9 cellular contexts compared by ENCODE assay signal in genomic region chr1:31633117-31633516, GRCh38. TPM values are rescaled to one million over a fixed set of nuclear protein-coding genes. Genes with fewer than 3 reads are reported as not detected.
DNase-seq lines count a peak whose midpoint lies in the region; ATAC-seq, FAIRE-seq and TF ChIP-seq lines count a peak whose summit lies in the region.
"Had no signal": no experiment of that assay in that cellular context is flagged by ENCODE, and none has a peak within 500 bp of the region (broad histone marks: within the 10 kb centered on the region; RNA-seq: fewer than 3 reads in every experiment).

No MANE protein-coding gene starts in this region.

- H3K27ac ChIP-seq in endothelial cell of umbilical vein (ENCODE audit: insufficient read depth, low read depth, low read length) = no peak overlapping the region
- H3K27ac ChIP-seq: SK-N-MC had no signal

- no peaks in the 10 kb centered on the region for H3K9me3 ChIP-seq in endothelial cell of umbilical vein (replicated peaks; ENCODE audit: control insufficient read depth, insufficient read depth, low read length)

- peaks cover 27% of the 10 kb centered on the region for H3K79me2 ChIP-seq in endothelial cell of umbilical vein (ENCODE audit: control insufficient read depth, insufficient read depth, low read length)

- no peaks in the 10 kb centered on the region for H4K20me1 ChIP-seq in endothelial cell of umbilical vein (replicated peaks; ENCODE audit: control insufficient read depth, extremely low read depth, insufficient read depth, low read length)

- peak; percentile 53 to 61 for TF ChIP-seq CTCF in endothelial cell of umbilical vein (IDR thresholded peaks at IDR 0.05; ENCODE audit: extremely low read depth in 1 of 2, insufficient read depth in 1 of 2, low read depth in 1 of 2, low read length in 2 of 2)

- peaks cover 13 to 40% of the 10 kb centered on the region in 2 experiments for H3K36me3 ChIP-seq in endothelial cell of umbilical vein (ENCODE audit: control insufficient read depth in 2 of 2, extremely low read depth in 1 of 2, insufficient read depth in 2 of 2, low read length in 2 of 2)

- intact Hi-C loops in endothelial cell of umbilical vein (cut with micrococcal nuclease) = no loop called here

- peak; percentile 66 for FAIRE-seq in endothelial cell of umbilical vein (lab: Jason Lieb, UNC)

- H3K4me1 ChIP-seq in endothelial cell of umbilical vein (ENCODE audit: control insufficient read depth, extremely low read depth, insufficient read depth, low read length) = no peaks in the 10 kb centered on the region

- H3K9me1 ChIP-seq in endothelial cell of umbilical vein (replicated peaks; ENCODE audit: control insufficient read depth, extremely low read depth, insufficient read depth, low read length) = no peaks in the 10 kb centered on the region

- DNase-seq in activated CD4-positive, alpha-beta T cell treated with anti-CD3 and anti-CD28 coated beads for 48 hours = peak; percentile 61
- DNase-seq in activated CD4-positive, alpha-beta T cell treated with anti-CD3 and anti-CD28 coated beads for 1 hour = no peak
- peak; percentile 10 for DNase-seq in NCI-H69 (lab: John Stamatoyannopoulos, UW)
- DNase-seq in endothelial cell of umbilical vein (ENCODE audit: low read depth, low spot score) = no peak
- DNase-seq in stimulated activated CD4-positive, alpha-beta T cell treated with anti-CD3 and anti-CD28 coated beads, Interleukin-4, amount 100 ng/mL, for 24 hours = peak; percentile 36

- POLR2A ChIA-PET in endothelial cell of umbilical vein (lab: Charles Lee) = interaction anchor here (0.7 to 1.2 kb wide), 2 partner anchors 12 to 26 kb away, joined by 4 read pairs; partner anchors contain the start of gene PEF1

- H3K9ac ChIP-seq in endothelial cell of umbilical vein (replicated peaks; ENCODE audit: extremely low read depth, insufficient read depth, low read length) = no peak overlapping the region

- H3K27me3 ChIP-seq in endothelial cell of umbilical vein (ENCODE audit: control insufficient read depth in 2 of 2, insufficient read depth in 2 of 2, low read length in 2 of 2) = no peaks in the 10 kb centered on the region

- H3K4me3 ChIP-seq in endothelial cell of umbilical vein (replicated peaks in 1 of 3; ENCODE audit: insufficient read depth in 1 of 3, low read depth in 1 of 3, low read length in 3 of 3) = no peak overlapping the region
- H3K4me3 ChIP-seq: SK-N-MC had no signal

- CTCF ChIA-PET in endothelial cell of umbilical vein (lab: Charles Lee) = interaction anchor here (0.8 to 2.4 kb wide), 9 partner anchors 11 to 84 kb away, joined by 3 to 13 read pairs (median 4); partner anchors contain the start of gene PEF1

- BruUV-seq in endothelial cell of umbilical vein (replicated peaks; lab: Mats Ljungman, UMichigan) = no TSS peak

- H2AFZ ChIP-seq in endothelial cell of umbilical vein (ENCODE audit: low read depth, low read length) = no peak overlapping the region

- no peak for ATAC-seq in GM18517 (IDR thresholded peaks at IDR 0.05; ENCODE audit: unreplicated experiment)
- ATAC-seq in HG03354 (IDR thresholded peaks at IDR 0.05; ENCODE audit: poor library complexity, severe bottlenecking, unreplicated experiment) = no peak
- no peak for ATAC-seq in HG02938 (IDR thresholded peaks at IDR 0.05; ENCODE audit: unreplicated experiment)

- dilution Hi-C loops in endothelial cell of umbilical vein (cut with MboI; ENCODE audit: extremely low pct_ligation_motif_present, low sequenced_read_pairs) = no loop called here

- TF ChIP-seq POLR2A in endothelial cell of umbilical vein (IDR thresholded peaks at IDR 0.05; ENCODE audit: low read depth, low read length) = no peak

- no peak overlapping the region for H3K4me2 ChIP-seq in endothelial cell of umbilical vein (ENCODE audit: insufficient read depth, low read length)

TF ChIP-seq in endothelial cell of umbilical vein, 7 proteins besides CTCF, POLR2A, EP300 and RAD21:
- TF ChIP-seq MAX (IDR thresholded peaks at IDR 0.05; ENCODE audit: insufficient read depth, insufficient read length) (no peak), GATA2 (IDR thresholded peaks at IDR 0.05; ENCODE audit: insufficient read depth, insufficient read length, low read depth, low read length) (no peak), FOS (IDR thresholded peaks at IDR 0.05; ENCODE audit: borderline replicate concordance, insufficient read depth, low read length) (no peak), EZH2 (IDR thresholded peaks at IDR 0.05; ENCODE audit: borderline replicate concordance, low read depth, low read length, severe bottlenecking) (no peak), MYC (IDR thresholded peaks at IDR 0.05; ENCODE audit: low read depth, low read length) (no peak), JUN (IDR thresholded peaks at IDR 0.05; ENCODE audit: borderline replicate concordance, insufficient read depth, insufficient read length, low read depth) (no peak), POLR2AphosphoS5 (IDR thresholded peaks at IDR 0.05; ENCODE audit: insufficient read depth, low read depth, low read length) (no peak)

RNA-seq across cellular contexts. Expression of gene PEF1, which starts 11.6 kb away (rescaled TPM):
- 66.5 and 73.3 TPM in 2 replicates for total RNA-seq in endothelial cell of umbilical vein
- 149 and 161 TPM in 2 replicates for polyA plus RNA-seq in endothelial cell of umbilical vein
- 110 and 120 TPM in 2 replicates for polyA plus RNA-seq in endothelial cell of umbilical vein (2011; cell fraction: cytosol; rRNA removed)
- 66.4 and 77.8 TPM in 2 replicates for polyA plus RNA-seq in endothelial cell of umbilical vein (2011; cell fraction: nucleus; rRNA removed)
- polyA plus RNA-seq in endothelial cell of umbilical vein (2012) = 59.1 and 59.8 TPM in 2 replicates
- polyA minus RNA-seq in endothelial cell of umbilical vein = 133 and 137 TPM in 2 replicates
- 41.0 TPM for polyA minus RNA-seq in endothelial cell of umbilical vein (2011; cell fraction: cytosol; rRNA and poly(A)+ RNA removed)
- polyA minus RNA-seq in endothelial cell of umbilical vein (2011; cell fraction: nucleus; rRNA and poly(A)+ RNA removed) = 24.5 and 30.0 TPM in 2 replicates

RNA-seq across cellular contexts. Expression of gene HCRTR1, which starts 15.6 kb away (rescaled TPM):
- 0.93 and 1.4 TPM in 2 replicates for total RNA-seq in endothelial cell of umbilical vein
- polyA plus RNA-seq in endothelial cell of umbilical vein = 1.3 and 1.5 TPM in 2 replicates
- polyA plus RNA-seq in endothelial cell of umbilical vein (2011; cell fraction: cytosol; rRNA removed) = 0.75 and 0.86 TPM in 2 replicates
- polyA plus RNA-seq in endothelial cell of umbilical vein (2011; cell fraction: nucleus; rRNA removed) = 3.1 and 3.2 TPM in 2 replicates
- 0.32 and 0.57 TPM in 2 replicates for polyA plus RNA-seq in endothelial cell of umbilical vein (2012)
- polyA minus RNA-seq in endothelial cell of umbilical vein = 1.5 and 1.7 TPM in 2 replicates
- polyA minus RNA-seq in endothelial cell of umbilical vein (2011; cell fraction: cytosol; rRNA and poly(A)+ RNA removed) = not detected
- polyA minus RNA-seq in endothelial cell of umbilical vein (2011; cell fraction: nucleus; rRNA and poly(A)+ RNA removed) = 1.0 and 1.1 TPM in 2 replicates

RNA-seq across cellular contexts. Expression of gene TINAGL1, which starts 56.8 kb away (rescaled TPM):
- total RNA-seq in endothelial cell of umbilical vein = 298 and 312 TPM in 2 replicates
- polyA plus RNA-seq in endothelial cell of umbilical vein = 477 and 555 TPM in 2 replicates
- 285 and 337 TPM in 2 replicates for polyA plus RNA-seq in endothelial cell of umbilical vein (2011; cell fraction: cytosol; rRNA removed)
- 305 and 323 TPM in 2 replicates for polyA plus RNA-seq in endothelial cell of umbilical vein (2011; cell fraction: nucleus; rRNA removed)
- 200 and 246 TPM in 2 replicates for polyA plus RNA-seq in endothelial cell of umbilical vein (2012)
- 370 and 385 TPM in 2 replicates for polyA minus RNA-seq in endothelial cell of umbilical vein
- 2.7 TPM for polyA minus RNA-seq in endothelial cell of umbilical vein (2011; cell fraction: cytosol; rRNA and poly(A)+ RNA removed)
- 119 TPM in 2 replicates for polyA minus RNA-seq in endothelial cell of umbilical vein (2011; cell fraction: nucleus; rRNA and poly(A)+ RNA removed)

Comparison
In these comparisons a context has a peak if more than half of its experiments do, and no peak if none do; other contexts are left out.
1. DNase-seq: peak in activated CD4-positive, alpha-beta T cell treated with anti-CD3 and anti-CD28 coated beads for 48 hours (single experiment), NCI-H69 (single experiment) and stimulated activated CD4-positive, alpha-beta T cell treated with anti-CD3 and anti-CD28 coated beads, Interleukin-4, amount 100 ng/mL, for 24 hours (single experiment); none in activated CD4-positive, alpha-beta T cell treated with anti-CD3 and anti-CD28 coated beads for 1 hour (single experiment) and endothelial cell of umbilical vein (single experiment).